8 cellular contexts compared by ENCODE assay signal in genomic region chr4:107930821-107931774, GRCh38. TPM values are rescaled to one million over a fixed set of nuclear protein-coding genes. Genes with fewer than 3 reads are reported as not detected.
A peak's percentile ranks its signal among the peaks of the same experiment; 100 is the strongest.
DNase-seq lines count a peak whose midpoint lies in the region; ATAC-seq, FAIRE-seq and TF ChIP-seq lines count a peak whose summit lies in the region.

Gene CYP2U1, plus strand, starts transcription at chr4:107931549. Its CDS starts 95 bp downstream, at chr4:107931644.

- ATAC-seq in GM21381 (IDR thresholded peaks at IDR 0.05; ENCODE audit: unreplicated experiment) = peak; percentile 97

- DNase-seq in DMS 273 (lab: John Stamatoyannopoulos, UW; ENCODE audit: unreplicated experiment) (peak; percentile 87), HTR-8/SVneo (ENCODE audit: insufficient read length, low spot score) (peak; percentile 62), RKO (ENCODE audit: low spot score) (peak; percentile 85), fibroblast of pulmonary artery (ENCODE audit: low read depth) (peak; percentile 75), nephron progenitor cell (peak; percentile 92)
- peak; percentile 77 for DNase-seq in activated T-helper 2 cell treated with anti-CD3 and anti-CD28 coated beads, Interferon-gamma antibody, Interleukin-2, Interleukin-4, amounts not matched to agents 10 μg/mL and 5 μg/mL and 100 μg/mL, durations not matched to agents 14 hours and 24 hours and 36 hours (ENCODE audit: low spot score)

- peak within 1 kb of the TSS; percentile 67 for H3K27ac Mint-ChIP-seq in activated T-helper 2 cell treated with anti-CD3 and anti-CD28 coated beads, Interferon-gamma antibody, Interleukin-2, Interleukin-4, amounts not matched to agents 10 μg/mL and 5 μg/mL and 100 μg/mL, durations not matched to agents 14 hours and 24 hours and 36 hours
- H3K27ac Mint-ChIP-seq in nephron progenitor cell = no peak within 1 kb of the TSS
- H3K27ac Mint-ChIP-seq in stimulated activated naive CD8-positive, alpha-beta T cell treated with anti-CD3 and anti-CD28 coated beads, Interleukin-15, Interleukin-2, amounts not matched to agents 100 ng/mL and 50 ng/mL, for 24 hours = peak within 1 kb of the TSS; percentile 48

- no peaks in the 10 kb centered on the region for H3K36me3 Mint-ChIP-seq in activated T-helper 2 cell treated with anti-CD3 and anti-CD28 coated beads, Interferon-gamma antibody, Interleukin-2, Interleukin-4, amounts not matched to agents 10 μg/mL and 5 μg/mL and 100 μg/mL, durations not matched to agents 14 hours and 24 hours and 36 hours (ENCODE audit: low read depth)
- peaks cover 20% of the 10 kb centered on the region for H3K36me3 Mint-ChIP-seq in nephron progenitor cell (ENCODE audit: low read depth)
- peaks cover 6% of the 10 kb centered on the region for H3K36me3 Mint-ChIP-seq in stimulated activated naive CD8-positive, alpha-beta T cell treated with anti-CD3 and anti-CD28 coated beads, Interleukin-15, Interleukin-2, amounts not matched to agents 100 ng/mL and 50 ng/mL, for 24 hours (ENCODE audit: low read depth)

- peaks cover 36% of the 10 kb centered on the region for H3K27me3 Mint-ChIP-seq in activated T-helper 2 cell treated with anti-CD3 and anti-CD28 coated beads, Interferon-gamma antibody, Interleukin-2, Interleukin-4, amounts not matched to agents 10 μg/mL and 5 μg/mL and 100 μg/mL, durations not matched to agents 14 hours and 24 hours and 36 hours (ENCODE audit: low read depth)
- H3K27me3 Mint-ChIP-seq in nephron progenitor cell (ENCODE audit: low read depth, poor library complexity) = peaks cover 33% of the 10 kb centered on the region
- H3K27me3 Mint-ChIP-seq in stimulated activated naive CD8-positive, alpha-beta T cell treated with anti-CD3 and anti-CD28 coated beads, Interleukin-15, Interleukin-2, amounts not matched to agents 100 ng/mL and 50 ng/mL, for 24 hours = no peaks in the 10 kb centered on the region

- FAIRE-seq in HTR-8/SVneo (lab: Jason Lieb, UNC) = no peak

- peak within 1 kb of the TSS; percentile 82 for H3K4me3 Mint-ChIP-seq in activated T-helper 2 cell treated with anti-CD3 and anti-CD28 coated beads, Interferon-gamma antibody, Interleukin-2, Interleukin-4, amounts not matched to agents 10 μg/mL and 5 μg/mL and 100 μg/mL, durations not matched to agents 14 hours and 24 hours and 36 hours (ENCODE audit: low read depth)
- peak within 1 kb of the TSS; percentile 85 for H3K4me3 Mint-ChIP-seq in nephron progenitor cell
- peak within 1 kb of the TSS; percentile 87 for H3K4me3 Mint-ChIP-seq in stimulated activated naive CD8-positive, alpha-beta T cell treated with anti-CD3 and anti-CD28 coated beads, Interleukin-15, Interleukin-2, amounts not matched to agents 100 ng/mL and 50 ng/mL, for 24 hours

- TF ChIP-seq CTCF in fibroblast of pulmonary artery (IDR thresholded peaks at IDR 0.05; ENCODE audit: low read length, missing control alignments) (no peak), nephron progenitor cell (IDR thresholded peaks at IDR 0.05) (no peak)

- intact Hi-C loops in activated T-helper 2 cell treated with anti-CD3 and anti-CD28 coated beads, Interferon-gamma antibody, Interleukin-2, Interleukin-4, amounts not matched to agents 10 μg/mL and 5 μg/mL and 100 μg/mL, durations not matched to agents 14 hours and 24 hours and 36 hours (cut with micrococcal nuclease) = loop anchor here (5.0 to 10.0 kb wide), 2 partner anchors 56 to 106 kb away; partner anchors contain the start of genes HADH and SGMS2

- H3K4me1 Mint-ChIP-seq in activated T-helper 2 cell treated with anti-CD3 and anti-CD28 coated beads, Interferon-gamma antibody, Interleukin-2, Interleukin-4, amounts not matched to agents 10 μg/mL and 5 μg/mL and 100 μg/mL, durations not matched to agents 14 hours and 24 hours and 36 hours (ENCODE audit: low read depth) = peaks cover 19% of the 10 kb centered on the region
- peaks cover 19% of the 10 kb centered on the region for H3K4me1 Mint-ChIP-seq in nephron progenitor cell
- peaks cover 21% of the 10 kb centered on the region for H3K4me1 Mint-ChIP-seq in stimulated activated naive CD8-positive, alpha-beta T cell treated with anti-CD3 and anti-CD28 coated beads, Interleukin-15, Interleukin-2, amounts not matched to agents 100 ng/mL and 50 ng/mL, for 24 hours (ENCODE audit: low read depth)

- H3K4me3 ChIP-seq in fibroblast of pulmonary artery (replicated peaks; ENCODE audit: low read depth, low read length) = peak within 1 kb of the TSS; percentile 71

- no peaks in the 10 kb centered on the region for H3K9me3 Mint-ChIP-seq in activated T-helper 2 cell treated with anti-CD3 and anti-CD28 coated beads, Interferon-gamma antibody, Interleukin-2, Interleukin-4, amounts not matched to agents 10 μg/mL and 5 μg/mL and 100 μg/mL, durations not matched to agents 14 hours and 24 hours and 36 hours
- H3K9me3 Mint-ChIP-seq in nephron progenitor cell = no peaks in the 10 kb centered on the region
- H3K9me3 Mint-ChIP-seq in stimulated activated naive CD8-positive, alpha-beta T cell treated with anti-CD3 and anti-CD28 coated beads, Interleukin-15, Interleukin-2, amounts not matched to agents 100 ng/mL and 50 ng/mL, for 24 hours = no peaks in the 10 kb centered on the region

RNA-seq across cellular contexts. Expression of gene CYP2U1, which starts in this region (rescaled TPM):
- 0.80 and 1.5 TPM in 2 replicates for total RNA-seq in activated T-helper 2 cell treated with anti-CD3 and anti-CD28 coated beads, Interferon-gamma antibody, Interleukin-2, Interleukin-4, amounts not matched to agents 10 μg/mL and 5 μg/mL and 100 μg/mL, durations not matched to agents 14 hours and 24 hours and 36 hours

Comparison
In these comparisons a context has a peak if more than half of its experiments do, and no peak if none do; other contexts are left out.
1. Peak in every context shown above with its lines: DNase-seq, ATAC-seq and H3K4me3 ChIP-seq.